ENCODE assay signal across 14 cellular contexts in the genomic region with DNA sequence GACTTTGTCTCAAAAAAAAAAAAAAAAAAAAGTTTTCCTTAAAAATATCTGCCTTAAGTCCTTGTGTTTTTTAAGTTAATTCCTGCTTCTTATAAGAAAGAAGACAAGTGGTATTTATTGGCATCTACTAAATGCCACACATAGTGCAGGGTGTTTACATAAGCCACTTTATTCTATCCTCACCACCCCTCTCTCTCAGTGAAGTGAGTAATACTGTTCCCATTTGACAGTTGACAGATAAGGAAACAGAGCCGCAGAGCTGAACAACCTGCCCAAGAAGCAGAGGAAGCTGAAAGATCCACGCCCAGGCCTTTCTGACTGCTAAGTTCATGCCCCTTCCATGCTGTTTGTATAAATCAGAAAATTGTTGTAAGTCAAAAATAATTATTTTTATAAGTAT. TPM values are rescaled to one million over a fixed set of nuclear protein-coding genes. Genes with fewer than 3 reads are reported as not detected.
A peak's percentile ranks its signal among the peaks of the same experiment; 100 is the strongest.
DNase-seq lines count a peak whose midpoint lies in the region; ATAC-seq and TF ChIP-seq lines count a peak whose summit lies in the region.
"Had no signal": no experiment of that assay in that cellular context is flagged by ENCODE, and none has a peak within 500 bp of the region (broad histone marks: within the 10 kb centered on the region; RNA-seq: fewer than 3 reads in every experiment).

No MANE protein-coding gene starts in this region.

- TF ChIP-seq POLR2A in erythroblast (IDR thresholded peaks at IDR 0.05; ENCODE audit: low read length), result no peak

- ATAC-seq in PC-3 (peak; percentile 85), omental fat pad (ENCODE audit: low FRiP score) (peak; percentile 73)

- DNase-seq in PC-3 (peak; percentile 57), erythroblast (lab: John Stamatoyannopoulos, UW) (peak; percentile 63 to 74), omental fat pad (ENCODE audit: low spot score) (no peak), HuH-7 (ENCODE audit: low spot score) (no peak), iPS-NIHi7 (ENCODE audit: extremely low spot score) (no peak), CD14-positive monocyte (ENCODE audit: low spot score) (no peak), NCI-H345 treated with DMSO at 0.1 percent for 48 hours (lab: John Stamatoyannopoulos, UW; ENCODE audit: unreplicated experiment) (no peak)
- DNase-seq: activated T-cell treated with anti-CD3 and anti-CD28 coated beads, Interleukin-2, amount 50 U/mL, for 1 hour; central memory CD4-positive, alpha-beta T cell; glutamatergic neuron; Karpas-422; NCI-H774; stimulated activated CD8-positive, alpha-beta memory T cell treated with anti-CD3 and anti-CD28 coated beads, Interleukin-4, amount 100 ng/mL, for 48 hours had no signal

- H3K9me3 Mint-ChIP-seq in CD14-positive monocyte, result no peaks in the 10 kb centered on the region

- no peaks in the 10 kb centered on the region for H3K9me2 ChIP-seq in PC-3 (replicated peaks; ENCODE audit: low read length)

- intact Hi-C loops in PC-3 (cut with micrococcal nuclease) (no loop called here), CD14-positive monocyte (cut with micrococcal nuclease) (no loop called here)

- no peaks in the 10 kb centered on the region for H3K27me3 ChIP-seq in PC-3 (ENCODE audit: low read length)

- H2AFZ ChIP-seq in PC-3 (ENCODE audit: low read length), result no peak overlapping the region

- H3K4me3 ChIP-seq in HEK293 (ENCODE audit: low read depth, low read length) (no peak overlapping the region), PC-3 (ENCODE audit: low read length) (no peak overlapping the region)

- H3K36me3 Mint-ChIP-seq in CD14-positive monocyte, result no peaks in the 10 kb centered on the region

- H3K9me3 ChIP-seq in HEK293 (ENCODE audit: control insufficient read depth, insufficient read depth, low read depth, low read length) (no peaks in the 10 kb centered on the region), PC-3 (ENCODE audit: low read length) (no peaks in the 10 kb centered on the region)

- H3K79me2 ChIP-seq in PC-3 (ENCODE audit: low read length), result no peaks in the 10 kb centered on the region

- H3K27me3 Mint-ChIP-seq in CD14-positive monocyte (ENCODE audit: low read depth in 3 of 3), result peaks cover 0 to 1% (median 1%) of the 10 kb centered on the region in 3 donors

- no peak overlapping the region for H3K27ac Mint-ChIP-seq in CD14-positive monocyte

- no peak for TF ChIP-seq CTCF in HEK293 (tag by site-specific recombination; IDR thresholded peaks at IDR 0.05)
- no peak for TF ChIP-seq CTCF in PC-3 (conservative IDR thresholded peaks at IDR 0.05; ENCODE audit: low read depth, low read length)
- no peak for TF ChIP-seq CTCF in omental fat pad (IDR thresholded peaks at IDR 0.05)
- no peak for TF ChIP-seq CTCF in CD14-positive monocyte (IDR thresholded peaks at IDR 0.05)

- no peak overlapping the region for H3K4me2 ChIP-seq in PC-3 (ENCODE audit: low read length)

- no peaks in the 10 kb centered on the region for H3K4me1 Mint-ChIP-seq in CD14-positive monocyte

- no peak overlapping the region for H3K9ac ChIP-seq in PC-3 (ENCODE audit: low read length)

- H3F3A ChIP-seq in PC-3 (ENCODE audit: low read length, unreplicated experiment), result no peaks in the 10 kb centered on the region

- no peak overlapping the region for H3K4me3 Mint-ChIP-seq in CD14-positive monocyte

- POLR2A ChIA-PET in HEK293 (lab: Yijun Ruan, JAX) (no interaction called here), PC-3 (lab: Charles Lee; ENCODE audit: unreplicated experiment) (no interaction called here)

- no peaks in the 10 kb centered on the region for H4K20me1 ChIP-seq in PC-3 (ENCODE audit: low read length)

- CTCF ChIA-PET in HEK293 (lab: Yijun Ruan, JAX) (interaction anchor here (0.6 to 0.7 kb wide), 2 partner anchors 9 to 1150 kb away, joined by 3 read pairs; no protein-coding TSS in a partner anchor), PC-3 (lab: Charles Lee) (no interaction called here)

- peaks cover 8% of the 10 kb centered on the region for H3K4me1 ChIP-seq in HEK293 (ENCODE audit: control insufficient read depth, insufficient read depth, low read length)
- no peaks in the 10 kb centered on the region; the same call in 1 of the 2 replicates for H3K4me1 ChIP-seq in PC-3 (ENCODE audit: insufficient read depth, low read length)

- H3K36me3 ChIP-seq in HEK293 (ENCODE audit: control insufficient read depth in 2 of 2, insufficient read depth in 1 of 2, low read length in 2 of 2) (no peaks in the 10 kb centered on the region; a peak in 1 of 3 replicates), PC-3 (ENCODE audit: low read depth, low read length) (no peaks in the 10 kb centered on the region)

- no TSS peak for BruUV-seq in PC-3 (replicated peaks; lab: Mats Ljungman, UMichigan)

- no peak overlapping the region for H3K27ac ChIP-seq in HEK293 (ENCODE audit: extremely low read depth, low read depth, low read length)
- H3K27ac ChIP-seq in PC-3 (ENCODE audit: low read length), result no peak overlapping the region

TF ChIP-seq in HEK293, 187 proteins besides CTCF, POLR2A, EP300 and RAD21 (continues in another document):
- 0 out of 2 replicates have a peak, but pooled peaks have one; percentile 24 for TF ChIP-seq SP7 (tag by site-specific recombination; IDR thresholded peaks at IDR 0.05)
- no peak for TF ChIP-seq YY1 (tag by site-specific recombination; IDR thresholded peaks at IDR 0.05)
- TF ChIP-seq, protein P1, sequence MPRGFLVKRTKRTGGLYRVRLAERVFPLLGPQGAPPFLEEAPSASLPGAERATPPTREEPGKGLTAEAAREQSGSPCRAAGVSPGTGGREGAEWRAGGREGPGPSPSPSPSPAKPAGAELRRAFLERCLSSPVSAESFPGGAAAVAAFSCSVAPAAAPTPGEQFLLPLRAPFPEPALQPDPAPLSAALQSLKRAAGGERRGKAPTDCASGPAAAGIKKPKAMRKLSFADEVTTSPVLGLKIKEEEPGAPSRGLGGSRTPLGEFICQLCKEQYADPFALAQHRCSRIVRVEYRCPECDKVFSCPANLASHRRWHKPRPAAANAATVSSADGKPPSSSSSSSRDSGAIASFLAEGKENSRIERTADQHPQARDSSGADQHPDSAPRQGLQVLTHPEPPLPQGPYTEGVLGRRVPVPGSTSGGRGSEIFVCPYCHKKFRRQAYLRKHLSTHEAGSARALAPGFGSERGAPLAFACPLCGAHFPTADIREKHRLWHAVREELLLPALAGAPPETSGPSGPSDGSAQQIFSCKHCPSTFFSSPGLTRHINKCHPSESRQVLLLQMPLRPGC (tag by site-specific recombination; IDR thresholded peaks at IDR 0.05), result no peak
- peak; percentile 79 for TF ChIP-seq FEZF1 (tag by site-specific recombination; IDR thresholded peaks at IDR 0.05)
- 0 out of 2 replicates have a peak, but pooled peaks have one; percentile 40 for TF ChIP-seq ZXDB (tag by site-specific recombination; IDR thresholded peaks at IDR 0.05)
- TF ChIP-seq, protein P2, sequence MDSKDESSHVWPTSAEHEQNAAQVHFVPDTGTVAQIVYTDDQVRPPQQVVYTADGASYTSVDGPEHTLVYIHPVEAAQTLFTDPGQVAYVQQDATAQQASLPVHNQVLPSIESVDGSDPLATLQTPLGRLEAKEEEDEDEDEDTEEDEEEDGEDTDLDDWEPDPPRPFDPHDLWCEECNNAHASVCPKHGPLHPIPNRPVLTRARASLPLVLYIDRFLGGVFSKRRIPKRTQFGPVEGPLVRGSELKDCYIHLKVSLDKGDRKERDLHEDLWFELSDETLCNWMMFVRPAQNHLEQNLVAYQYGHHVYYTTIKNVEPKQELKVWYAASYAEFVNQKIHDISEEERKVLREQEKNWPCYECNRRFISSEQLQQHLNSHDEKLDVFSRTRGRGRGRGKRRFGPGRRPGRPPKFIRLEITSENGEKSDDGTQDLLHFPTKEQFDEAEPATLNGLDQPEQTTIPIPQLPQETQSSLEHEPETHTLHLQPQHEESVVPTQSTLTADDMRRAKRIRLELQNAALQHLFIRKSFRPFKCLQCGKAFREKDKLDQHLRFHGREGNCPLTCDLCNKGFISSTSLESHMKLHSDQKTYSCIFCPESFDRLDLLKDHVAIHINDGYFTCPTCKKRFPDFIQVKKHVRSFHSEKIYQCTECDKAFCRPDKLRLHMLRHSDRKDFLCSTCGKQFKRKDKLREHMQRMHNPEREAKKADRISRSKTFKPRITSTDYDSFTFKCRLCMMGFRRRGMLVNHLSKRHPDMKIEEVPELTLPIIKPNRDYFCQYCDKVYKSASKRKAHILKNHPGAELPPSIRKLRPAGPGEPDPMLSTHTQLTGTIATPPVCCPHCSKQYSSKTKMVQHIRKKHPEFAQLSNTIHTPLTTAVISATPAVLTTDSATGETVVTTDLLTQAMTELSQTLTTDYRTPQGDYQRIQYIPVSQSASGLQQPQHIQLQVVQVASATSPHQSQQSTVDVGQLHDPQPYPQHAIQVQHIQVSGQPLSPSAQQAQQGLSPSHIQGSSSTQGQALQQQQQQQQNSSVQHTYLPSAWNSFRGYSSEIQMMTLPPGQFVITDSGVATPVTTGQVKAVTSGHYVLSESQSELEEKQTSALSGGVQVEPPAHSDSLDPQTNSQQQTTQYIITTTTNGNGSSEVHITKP (tag by site-specific recombination; IDR thresholded peaks at IDR 0.05), result peak; percentile 97
- TF ChIP-seq ZNF830 (tag by site-specific recombination; IDR thresholded peaks at IDR 0.05; ENCODE audit: low read depth), result no peak
- TF ChIP-seq ZNF248 (tag by site-specific recombination; IDR thresholded peaks at IDR 0.05), result no peak
- 0 out of 2 replicates have a peak, but pooled peaks have one; percentile 19 for TF ChIP-seq ZNF843 (tag by site-specific recombination; IDR thresholded peaks at IDR 0.05)
- TF ChIP-seq, protein P3, sequence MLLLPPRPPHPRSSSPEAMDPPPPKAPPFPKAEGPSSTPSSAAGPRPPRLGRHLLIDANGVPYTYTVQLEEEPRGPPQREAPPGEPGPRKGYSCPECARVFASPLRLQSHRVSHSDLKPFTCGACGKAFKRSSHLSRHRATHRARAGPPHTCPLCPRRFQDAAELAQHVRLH (tag by site-specific recombination; IDR thresholded peaks at IDR 0.05), result peak; percentile 47; the same call in 1 of the 2 replicates
- no peak for TF ChIP-seq ZNF157 (tag by site-specific recombination; IDR thresholded peaks at IDR 0.05)
- no peak for TF ChIP-seq TRIM28 (IDR thresholded peaks at IDR 0.05; ENCODE audit: borderline replicate concordance, low read length)
- no peak for TF ChIP-seq ZNF529 (tag by site-specific recombination; IDR thresholded peaks at IDR 0.05; ENCODE audit: insufficient replicate concordance)

RNA-seq across cellular contexts. Expression of a gene that starts 54.1 kb away (rescaled TPM):
- 12.3 and 13.8 TPM in 2 replicates for total RNA-seq in PC-3 (2014; rRNA removed)
- 100 to 1,000 TPM; 122 to 257 (median 138) TPM for total RNA-seq in omental fat pad
- polyA plus RNA-seq in CD14-positive monocyte, result under 1 TPM; 0.33 to 0.91 TPM

Comparison
In these comparisons a context has a peak if more than half of its experiments do, and no peak if none do; other contexts are left out.
1. DNase-seq: peak in PC-3 (single experiment) and erythroblast (2 of 2); none in omental fat pad (single experiment), HuH-7 (single experiment), iPS-NIHi7 (single experiment), CD14-positive monocyte (single experiment) and NCI-H345 treated with DMSO at 0.1 percent for 48 hours (single experiment).